22 cellular contexts compared by ENCODE assay signal in genomic region chr18:24933345-24933744, GRCh38.
DNase-seq lines count a peak whose midpoint lies in the region; FAIRE-seq and TF ChIP-seq lines count a peak whose summit lies in the region.
"Had no signal": no experiment of that assay in that cellular context is flagged by ENCODE, and none has a peak within 500 bp of the region (broad histone marks: within the 10 kb centered on the region; RNA-seq: fewer than 3 reads in every experiment).

No MANE protein-coding gene starts in this region.

- H3K4me1 Mint-ChIP-seq in endothelial cell (ENCODE audit: unreplicated experiment) = peaks cover 36% of the 10 kb centered on the region
- no peaks in the 10 kb centered on the region for H3K4me1 Mint-ChIP-seq in CD4-positive, alpha-beta memory T cell
- H3K4me1 Mint-ChIP-seq: CD4-positive, CD25-positive, alpha-beta regulatory T cell had no signal

- no peak overlapping the region for H4K91ac ChIP-seq in H1 (replicated peaks; ENCODE audit: insufficient read length, low read length)

- H2BK120ac ChIP-seq in H1 (replicated peaks; ENCODE audit: low read depth, low read length) (no peak overlapping the region), mesendoderm (ENCODE audit: low read depth, low read length) (no peak overlapping the region)

- H3K14ac ChIP-seq in H1 (ENCODE audit: insufficient read length) = no peak overlapping the region

- H3K4me3 ChIP-seq in HEK293 (ENCODE audit: low read depth, low read length) = no peak overlapping the region
- no peak overlapping the region for H3K4me3 ChIP-seq in H1 (ENCODE audit: extremely low read depth in 1 of 4, insufficient read depth in 2 of 4, low read depth in 3 of 4, low read length in 4 of 4)
- H3K4me3 ChIP-seq in mesendoderm (ENCODE audit: low read length) = no peak overlapping the region
- H3K4me3 ChIP-seq in CD4-positive, alpha-beta memory T cell (ENCODE audit: low read length in 2 of 2) = no peak overlapping the region
- H3K4me3 ChIP-seq: BLaER1 had no signal

- H3K9ac ChIP-seq in H1 (replicated peaks in 1 of 4; ENCODE audit: extremely low read depth in 1 of 4, low read depth in 3 of 4, low read length in 3 of 4) (no peak overlapping the region), mesendoderm (ENCODE audit: low read length) (no peak overlapping the region)
- H3K9ac ChIP-seq: BLaER1 had no signal

- H3K4me2 ChIP-seq in H1 (ENCODE audit: insufficient read depth in 1 of 2, low read depth in 2 of 2, low read length in 2 of 2) (no peak overlapping the region), mesendoderm (ENCODE audit: low read length) (no peak overlapping the region)
- H3K4me2 ChIP-seq: BLaER1 had no signal

- FAIRE-seq in H1 (lab: Jason Lieb, UNC) = no peak
- FAIRE-seq: D721Med, GM12891, GM19239 had no signal

- no peaks in the 10 kb centered on the region; the same call in 1 of the 2 replicates for H3K23me2 ChIP-seq in H1 (ENCODE audit: low read depth, low read length)

- H3K27ac Mint-ChIP-seq in endothelial cell (ENCODE audit: unreplicated experiment) = no peak overlapping the region
- no peak overlapping the region for H3K27ac Mint-ChIP-seq in CD4-positive, alpha-beta memory T cell
- H3K27ac Mint-ChIP-seq: CD14-positive monocyte; CD4-positive, CD25-positive, alpha-beta regulatory T cell; CD8-positive, alpha-beta T cell had no signal

- H3K36me3 Mint-ChIP-seq in endothelial cell (ENCODE audit: low read depth, unreplicated experiment) = no peaks in the 10 kb centered on the region
- H3K36me3 Mint-ChIP-seq in CD4-positive, alpha-beta memory T cell = no peaks in the 10 kb centered on the region
- H3K36me3 Mint-ChIP-seq: CD14-positive monocyte; CD4-positive, CD25-positive, alpha-beta regulatory T cell; CD8-positive, alpha-beta T cell had no signal

- TF ChIP-seq POLR2A in H1 (IDR thresholded peaks at IDR 0.05; ENCODE audit: control extremely low read depth in 1 of 2, low read depth in 2 of 2, low read length in 2 of 2) = no peak

- H3K79me2 ChIP-seq in H1 (ENCODE audit: control insufficient read depth in 1 of 2, insufficient read depth in 2 of 2, low read length in 2 of 2) = no peaks in the 10 kb centered on the region
- no peaks in the 10 kb centered on the region for H3K79me2 ChIP-seq in mesendoderm (ENCODE audit: control insufficient read depth, insufficient read depth, low read length)

- WGBS in H1 (ENCODE audit: extremely low coverage in 1 of 2, insufficient coverage in 1 of 2, insufficient read length in 1 of 2, insufficient replicate concordance in 2 of 2, low coverage in 1 of 2, low lambda C conversion rate in 2 of 2, missing lambda C conversion rate in 1 of 2), 2 experiments = 92% methylated on average over 3 of the region's 3 CpGs; no CpG with 5 or more reads in 1 of the 2 experiments
- WGBS in mesendoderm (ENCODE audit: extremely low coverage, insufficient coverage, low lambda C conversion rate) = no CpG with 5 or more reads among the region's 3 CpGs

- no peaks in the 10 kb centered on the region for H3K9me3 Mint-ChIP-seq in endothelial cell (ENCODE audit: unreplicated experiment)
- H3K9me3 Mint-ChIP-seq in CD4-positive, alpha-beta memory T cell = peaks cover 0 to 6% (median 0%) of the 10 kb centered on the region in 8 donors
- H3K9me3 Mint-ChIP-seq: CD8-positive, alpha-beta T cell had no signal

- no peak for TF ChIP-seq RAD21 in H1 (IDR thresholded peaks at IDR 0.05 in 1 of 2, conservative IDR thresholded peaks at IDR 0.05 in 1 of 2; ENCODE audit: low read depth in 2 of 2, low read length in 2 of 2)

- intact Hi-C loops in CD4-positive, alpha-beta memory T cell (cut with micrococcal nuclease) = no loop called here

- H3K18ac ChIP-seq in H1 (ENCODE audit: extremely low read depth, low read length) = no peak overlapping the region
- no peak overlapping the region for H3K18ac ChIP-seq in mesendoderm (ENCODE audit: low read length)

- H2AFZ ChIP-seq in H1 (ENCODE audit: low read length) = no peak overlapping the region

- H4K20me1 ChIP-seq in H1 (replicated peaks in 1 of 2; ENCODE audit: control insufficient read depth in 1 of 2, insufficient read depth in 2 of 2, low read length in 2 of 2) = no peaks in the 10 kb centered on the region
- H4K20me1 ChIP-seq: BLaER1 had no signal

- H2BK12ac ChIP-seq in H1 (ENCODE audit: low read depth, low read length) = no peak overlapping the region; the same call in 1 of the 2 replicates

- CTCF ChIA-PET in HEK293 (lab: Yijun Ruan, JAX) (interaction anchor here (0.7 kb wide), 1 partner anchor 18 kb away, joined by 3 read pairs; no protein-coding TSS in a partner anchor), H1 (lab: Charles Lee; ENCODE audit: partially characterized antibody) (interaction anchor here (1.1 kb wide), 1 partner anchor 138 kb away, joined by 3 read pairs; no protein-coding TSS in a partner anchor)
- CTCF ChIA-PET in CD4-positive, alpha-beta memory T cell (lab: Charles Lee; ENCODE audit: partially characterized antibody) = no interaction called here

- H4K5ac ChIP-seq in H1 (ENCODE audit: insufficient read length, low read depth, low read length) (no peak overlapping the region), mesendoderm (ENCODE audit: low read length) (no peak overlapping the region)

- H3K23ac ChIP-seq in H1 (ENCODE audit: insufficient read length) (no peak overlapping the region), mesendoderm (ENCODE audit: low read length) (peak overlapping the region; percentile 70)

- TF ChIP-seq EP300 in H1 (IDR thresholded peaks at IDR 0.05; ENCODE audit: borderline replicate concordance in 1 of 2, low read depth in 2 of 2, low read length in 2 of 2) = no peak

- H3K27ac ChIP-seq in HEK293 (ENCODE audit: extremely low read depth, low read depth, low read length) (no peak overlapping the region), H1 (ENCODE audit: low read depth, low read length) (no peak overlapping the region), mesendoderm (ENCODE audit: low read depth, low read length) (no peak overlapping the region)
- H3K27ac ChIP-seq in CD4-positive, alpha-beta memory T cell (ENCODE audit: low read depth, low read length) = no peak overlapping the region
- H3K27ac ChIP-seq: BLaER1 had no signal

- H3K9me3 ChIP-seq in HEK293 (ENCODE audit: control insufficient read depth, insufficient read depth, low read depth, low read length) = no peaks in the 10 kb centered on the region
- no peaks in the 10 kb centered on the region for H3K9me3 ChIP-seq in H1 (ENCODE audit: insufficient read depth in 2 of 2, low read depth in 1 of 2, low read length in 1 of 2)
- H3K9me3 ChIP-seq in CD4-positive, alpha-beta memory T cell (ENCODE audit: control insufficient read depth in 1 of 2, low read length in 2 of 2) = no peaks in the 10 kb centered on the region
- H3K9me3 ChIP-seq: BE2C, BLaER1, Caco-2 had no signal

- H3K79me1 ChIP-seq in H1 (ENCODE audit: low read depth, low read length) (no peaks in the 10 kb centered on the region), mesendoderm (ENCODE audit: low read length) (no peaks in the 10 kb centered on the region)

- H3K4ac ChIP-seq in H1 (replicated peaks; ENCODE audit: insufficient read length, low read depth, low read length) (no peak overlapping the region), mesendoderm (ENCODE audit: low read depth, low read length) (no peak overlapping the region)

- no peaks in the 10 kb centered on the region for H3K36me3 ChIP-seq in HEK293 (ENCODE audit: control insufficient read depth in 2 of 2, insufficient read depth in 1 of 2, low read length in 2 of 2)
- H3K36me3 ChIP-seq in H1 (ENCODE audit: control insufficient read depth in 2 of 4, insufficient read depth in 4 of 4, low read length in 3 of 4) = no peaks in the 10 kb centered on the region
- no peaks in the 10 kb centered on the region for H3K36me3 ChIP-seq in mesendoderm (ENCODE audit: control insufficient read depth, insufficient read depth, low read length)
- H3K36me3 ChIP-seq in CD4-positive, alpha-beta memory T cell (ENCODE audit: insufficient read depth, low read length) = no peaks in the 10 kb centered on the region
- H3K36me3 ChIP-seq: BE2C, BLaER1 had no signal

- no peak overlapping the region for H2BK5ac ChIP-seq in H1 (ENCODE audit: low read depth, low read length)
- no peak overlapping the region for H2BK5ac ChIP-seq in mesendoderm (ENCODE audit: low read length)

- H2BK15ac ChIP-seq in H1 (ENCODE audit: low read length) (peak overlapping the region; percentile 22; the same call in 1 of the 2 replicates), mesendoderm (replicated peaks; ENCODE audit: low read depth) (no peak overlapping the region)

- H4K8ac ChIP-seq in H1 (ENCODE audit: extremely low read depth, insufficient read depth, low read length) (no peak overlapping the region), mesendoderm (ENCODE audit: low read depth, low read length) (no peak overlapping the region)

- no peak overlapping the region for H2BK20ac ChIP-seq in H1 (ENCODE audit: low read length)

- H2AK5ac ChIP-seq in H1 (ENCODE audit: low read depth, low read length) = no peak overlapping the region; the same call in 1 of the 2 replicates
- peak overlapping the region; percentile 0 for H2AK5ac ChIP-seq in mesendoderm (ENCODE audit: low read length)

- peak; percentile 11 for DNase-seq in RKO (ENCODE audit: low spot score)
- DNase-seq in H1 (ENCODE audit: low read depth in 1 of 2, low spot score in 2 of 2) = no peak
- DNase-seq in mesendoderm = no peak
- no peak for DNase-seq in endothelial cell (ENCODE audit: low spot score)
- DNase-seq in activated T-cell treated with anti-CD3 and anti-CD28 coated beads for 4 hours = no peak
- DNase-seq in CD4-positive, alpha-beta memory T cell = no peak
- DNase-seq: 8988T; ACHN; BE2C; C1 segment of cervical spinal cord; Caco-2; Calu3; CD4-positive, CD25-positive, alpha-beta regulatory T cell; CD8-positive, alpha-beta T cell; DMS79 treated with DMSO at 0.1 percent for 48 hours; GF-D8 had no signal

- H3K27me3 Mint-ChIP-seq in endothelial cell (ENCODE audit: unreplicated experiment) = peaks cover 3% of the 10 kb centered on the region
- no peaks in the 10 kb centered on the region for H3K27me3 Mint-ChIP-seq in CD4-positive, alpha-beta memory T cell
- H3K27me3 Mint-ChIP-seq: CD4-positive, CD25-positive, alpha-beta regulatory T cell had no signal

- H3K27me3 ChIP-seq in H1 (replicated peaks in 1 of 4; ENCODE audit: control insufficient read depth in 3 of 4, extremely low read depth in 1 of 4, insufficient read depth in 3 of 4, low read length in 3 of 4) = no peaks in the 10 kb centered on the region; a peak in 1 of 7 replicates
- H3K27me3 ChIP-seq in mesendoderm (ENCODE audit: insufficient read depth, low read length, poor library complexity) = no peaks in the 10 kb centered on the region
- no peaks in the 10 kb centered on the region for H3K27me3 ChIP-seq in CD4-positive, alpha-beta memory T cell (ENCODE audit: insufficient read depth, low read length)
- H3K27me3 ChIP-seq: BE2C, BLaER1 had no signal

- POLR2A ChIA-PET in HEK293 (lab: Yijun Ruan, JAX) (no interaction called here), H1 (lab: Charles Lee; ENCODE audit: partially characterized antibody) (no interaction called here)
- POLR2A ChIA-PET in CD4-positive, alpha-beta memory T cell (lab: Charles Lee; ENCODE audit: partially characterized antibody) = no interaction called here

- H3K4me1 ChIP-seq in HEK293 (ENCODE audit: control insufficient read depth, insufficient read depth, low read length) (no peaks in the 10 kb centered on the region), H1 (replicated peaks in 1 of 4; ENCODE audit: control insufficient read depth in 3 of 4, insufficient read depth in 4 of 4, low read length in 3 of 4) (peaks cover 3 to 14% (median 6%) of the 10 kb centered on the region in 4 experiments; a peak in 5 of 7 replicates), mesendoderm (ENCODE audit: control insufficient read depth, low read depth, low read length) (peaks cover 11% of the 10 kb centered on the region)
- H3K4me1 ChIP-seq in CD4-positive, alpha-beta memory T cell (ENCODE audit: insufficient read depth, low read length) = no peaks in the 10 kb centered on the region
- H3K4me1 ChIP-seq: BE2C had no signal

- H3K4me3 Mint-ChIP-seq in endothelial cell (ENCODE audit: unreplicated experiment) = no peak overlapping the region
- H3K4me3 Mint-ChIP-seq in CD4-positive, alpha-beta memory T cell = no peak overlapping the region
- H3K4me3 Mint-ChIP-seq: CD14-positive monocyte; CD4-positive, CD25-positive, alpha-beta regulatory T cell; CD8-positive, alpha-beta T cell had no signal

- no peak for TF ChIP-seq CTCF in HEK293 (tag by site-specific recombination; IDR thresholded peaks at IDR 0.05)
- TF ChIP-seq CTCF in H1 (IDR thresholded peaks at IDR 0.05; ENCODE audit: control extremely low read depth in 1 of 3, insufficient read depth in 1 of 3, low read depth in 1 of 3, low read length in 3 of 3) = no peak
- TF ChIP-seq CTCF in endothelial cell (IDR thresholded peaks at IDR 0.05; ENCODE audit: unreplicated experiment) = no peak

- H3K56ac ChIP-seq in H1 (replicated peaks; ENCODE audit: insufficient read length, low read depth, low read length) = no peak overlapping the region
- peak overlapping the region; percentile 32 for H3K56ac ChIP-seq in mesendoderm (ENCODE audit: low read length)
